1 cellular context compared by ENCODE assay signal in genomic region chr1:19436716-19437476, GRCh38.
TF ChIP-seq lines count a peak whose summit lies in the region.

No MANE protein-coding gene starts in this region.

TF ChIP-seq in HepG2, 621 proteins besides CTCF, POLR2A, EP300 and RAD21 (continued from another document and continues in another):
- TF ChIP-seq, protein P1, sequence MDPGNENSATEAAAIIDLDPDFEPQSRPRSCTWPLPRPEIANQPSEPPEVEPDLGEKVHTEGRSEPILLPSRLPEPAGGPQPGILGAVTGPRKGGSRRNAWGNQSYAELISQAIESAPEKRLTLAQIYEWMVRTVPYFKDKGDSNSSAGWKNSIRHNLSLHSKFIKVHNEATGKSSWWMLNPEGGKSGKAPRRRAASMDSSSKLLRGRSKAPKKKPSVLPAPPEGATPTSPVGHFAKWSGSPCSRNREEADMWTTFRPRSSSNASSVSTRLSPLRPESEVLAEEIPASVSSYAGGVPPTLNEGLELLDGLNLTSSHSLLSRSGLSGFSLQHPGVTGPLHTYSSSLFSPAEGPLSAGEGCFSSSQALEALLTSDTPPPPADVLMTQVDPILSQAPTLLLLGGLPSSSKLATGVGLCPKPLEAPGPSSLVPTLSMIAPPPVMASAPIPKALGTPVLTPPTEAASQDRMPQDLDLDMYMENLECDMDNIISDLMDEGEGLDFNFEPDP (CRISPR knock-in tag; conservative IDR thresholded peaks at IDR 0.05): no peak
- TF ChIP-seq ATF7-NPFF (CRISPR knock-in tag; IDR thresholded peaks at IDR 0.05; ENCODE audit: low read depth) (no peak), BRCA1 (CRISPR knock-in tag; IDR thresholded peaks at IDR 0.05) (0 out of 2 replicates have a peak, but pooled peaks have one; percentile 31), ZBTB25 (CRISPR knock-in tag; IDR thresholded peaks at IDR 0.05) (peak; percentile 57), FOSL1 (CRISPR knock-in tag; IDR thresholded peaks at IDR 0.05; ENCODE audit: borderline replicate concordance) (no peak), ZNF20 (CRISPR knock-in tag; IDR thresholded peaks at IDR 0.05) (no peak), E2F5 (CRISPR knock-in tag; conservative IDR thresholded peaks at IDR 0.05) (no peak), ZNF704 (CRISPR knock-in tag; IDR thresholded peaks at IDR 0.05; ENCODE audit: borderline replicate concordance) (no peak), BATF2 (CRISPR knock-in tag; IDR thresholded peaks at IDR 0.05) (no peak), HDAC1 (CRISPR knock-in tag; IDR thresholded peaks at IDR 0.05) (peak; percentile 86), ZNF460 (CRISPR knock-in tag; IDR thresholded peaks at IDR 0.05; ENCODE audit: borderline replicate concordance) (no peak), ZNF12 (CRISPR knock-in tag; IDR thresholded peaks at IDR 0.05) (no peak), ZBTB39 (CRISPR knock-in tag; IDR thresholded peaks at IDR 0.05) (no peak), MED8 (CRISPR knock-in tag; IDR thresholded peaks at IDR 0.05; ENCODE audit: insufficient replicate concordance) (no peak), ZNF678 (CRISPR knock-in tag; IDR thresholded peaks at IDR 0.05) (no peak), ZSCAN5A (CRISPR knock-in tag; IDR thresholded peaks at IDR 0.05; ENCODE audit: borderline replicate concordance) (no peak), GLMP (CRISPR knock-in tag; IDR thresholded peaks at IDR 0.05; ENCODE audit: borderline replicate concordance) (no peak), NR2F1 (CRISPR knock-in tag; IDR thresholded peaks at IDR 0.05) (no peak), ZMAT3 (CRISPR knock-in tag; conservative IDR thresholded peaks at IDR 0.05) (no peak), CAMTA2 (CRISPR knock-in tag; IDR thresholded peaks at IDR 0.05; ENCODE audit: borderline replicate concordance) (no peak), JARID2 (CRISPR knock-in tag; IDR thresholded peaks at IDR 0.05; ENCODE audit: insufficient replicate concordance) (no peak), HNRNPH1 (optimal IDR thresholded peaks at IDR 0.05; ENCODE audit: low read depth, low read length) (no peak), ZFP36L2 (CRISPR knock-in tag; IDR thresholded peaks at IDR 0.05) (no peak)
- TF ChIP-seq, protein P2, sequence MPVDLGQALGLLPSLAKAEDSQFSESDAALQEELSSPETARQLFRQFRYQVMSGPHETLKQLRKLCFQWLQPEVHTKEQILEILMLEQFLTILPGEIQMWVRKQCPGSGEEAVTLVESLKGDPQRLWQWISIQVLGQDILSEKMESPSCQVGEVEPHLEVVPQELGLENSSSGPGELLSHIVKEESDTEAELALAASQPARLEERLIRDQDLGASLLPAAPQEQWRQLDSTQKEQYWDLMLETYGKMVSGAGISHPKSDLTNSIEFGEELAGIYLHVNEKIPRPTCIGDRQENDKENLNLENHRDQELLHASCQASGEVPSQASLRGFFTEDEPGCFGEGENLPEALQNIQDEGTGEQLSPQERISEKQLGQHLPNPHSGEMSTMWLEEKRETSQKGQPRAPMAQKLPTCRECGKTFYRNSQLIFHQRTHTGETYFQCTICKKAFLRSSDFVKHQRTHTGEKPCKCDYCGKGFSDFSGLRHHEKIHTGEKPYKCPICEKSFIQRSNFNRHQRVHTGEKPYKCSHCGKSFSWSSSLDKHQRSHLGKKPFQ (CRISPR knock-in tag; IDR thresholded peaks at IDR 0.05; ENCODE audit: insufficient replicate concordance): no peak
- TF ChIP-seq, protein P3, sequence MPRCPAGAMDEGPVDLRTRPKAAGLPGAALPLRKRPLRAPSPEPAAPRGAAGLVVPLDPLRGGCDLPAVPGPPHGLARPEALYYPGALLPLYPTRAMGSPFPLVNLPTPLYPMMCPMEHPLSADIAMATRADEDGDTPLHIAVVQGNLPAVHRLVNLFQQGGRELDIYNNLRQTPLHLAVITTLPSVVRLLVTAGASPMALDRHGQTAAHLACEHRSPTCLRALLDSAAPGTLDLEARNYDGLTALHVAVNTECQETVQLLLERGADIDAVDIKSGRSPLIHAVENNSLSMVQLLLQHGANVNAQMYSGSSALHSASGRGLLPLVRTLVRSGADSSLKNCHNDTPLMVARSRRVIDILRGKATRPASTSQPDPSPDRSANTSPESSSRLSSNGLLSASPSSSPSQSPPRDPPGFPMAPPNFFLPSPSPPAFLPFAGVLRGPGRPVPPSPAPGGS (CRISPR knock-in tag; IDR thresholded peaks at IDR 0.05): no peak
- TF ChIP-seq, protein P4, sequence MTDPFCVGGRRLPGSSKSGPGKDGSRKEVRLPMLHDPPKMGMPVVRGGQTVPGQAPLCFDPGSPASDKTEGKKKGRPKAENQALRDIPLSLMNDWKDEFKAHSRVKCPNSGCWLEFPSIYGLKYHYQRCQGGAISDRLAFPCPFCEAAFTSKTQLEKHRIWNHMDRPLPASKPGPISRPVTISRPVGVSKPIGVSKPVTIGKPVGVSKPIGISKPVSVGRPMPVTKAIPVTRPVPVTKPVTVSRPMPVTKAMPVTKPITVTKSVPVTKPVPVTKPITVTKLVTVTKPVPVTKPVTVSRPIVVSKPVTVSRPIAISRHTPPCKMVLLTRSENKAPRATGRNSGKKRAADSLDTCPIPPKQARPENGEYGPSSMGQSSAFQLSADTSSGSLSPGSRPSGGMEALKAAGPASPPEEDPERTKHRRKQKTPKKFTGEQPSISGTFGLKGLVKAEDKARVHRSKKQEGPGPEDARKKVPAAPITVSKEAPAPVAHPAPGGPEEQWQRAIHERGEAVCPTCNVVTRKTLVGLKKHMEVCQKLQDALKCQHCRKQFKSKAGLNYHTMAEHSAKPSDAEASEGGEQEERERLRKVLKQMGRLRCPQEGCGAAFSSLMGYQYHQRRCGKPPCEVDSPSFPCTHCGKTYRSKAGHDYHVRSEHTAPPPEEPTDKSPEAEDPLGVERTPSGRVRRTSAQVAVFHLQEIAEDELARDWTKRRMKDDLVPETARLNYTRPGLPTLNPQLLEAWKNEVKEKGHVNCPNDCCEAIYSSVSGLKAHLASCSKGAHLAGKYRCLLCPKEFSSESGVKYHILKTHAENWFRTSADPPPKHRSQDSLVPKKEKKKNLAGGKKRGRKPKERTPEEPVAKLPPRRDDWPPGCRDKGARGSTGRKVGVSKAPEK (CRISPR knock-in tag; IDR thresholded peaks at IDR 0.05; ENCODE audit: borderline replicate concordance): no peak
- TF ChIP-seq, protein P5, sequence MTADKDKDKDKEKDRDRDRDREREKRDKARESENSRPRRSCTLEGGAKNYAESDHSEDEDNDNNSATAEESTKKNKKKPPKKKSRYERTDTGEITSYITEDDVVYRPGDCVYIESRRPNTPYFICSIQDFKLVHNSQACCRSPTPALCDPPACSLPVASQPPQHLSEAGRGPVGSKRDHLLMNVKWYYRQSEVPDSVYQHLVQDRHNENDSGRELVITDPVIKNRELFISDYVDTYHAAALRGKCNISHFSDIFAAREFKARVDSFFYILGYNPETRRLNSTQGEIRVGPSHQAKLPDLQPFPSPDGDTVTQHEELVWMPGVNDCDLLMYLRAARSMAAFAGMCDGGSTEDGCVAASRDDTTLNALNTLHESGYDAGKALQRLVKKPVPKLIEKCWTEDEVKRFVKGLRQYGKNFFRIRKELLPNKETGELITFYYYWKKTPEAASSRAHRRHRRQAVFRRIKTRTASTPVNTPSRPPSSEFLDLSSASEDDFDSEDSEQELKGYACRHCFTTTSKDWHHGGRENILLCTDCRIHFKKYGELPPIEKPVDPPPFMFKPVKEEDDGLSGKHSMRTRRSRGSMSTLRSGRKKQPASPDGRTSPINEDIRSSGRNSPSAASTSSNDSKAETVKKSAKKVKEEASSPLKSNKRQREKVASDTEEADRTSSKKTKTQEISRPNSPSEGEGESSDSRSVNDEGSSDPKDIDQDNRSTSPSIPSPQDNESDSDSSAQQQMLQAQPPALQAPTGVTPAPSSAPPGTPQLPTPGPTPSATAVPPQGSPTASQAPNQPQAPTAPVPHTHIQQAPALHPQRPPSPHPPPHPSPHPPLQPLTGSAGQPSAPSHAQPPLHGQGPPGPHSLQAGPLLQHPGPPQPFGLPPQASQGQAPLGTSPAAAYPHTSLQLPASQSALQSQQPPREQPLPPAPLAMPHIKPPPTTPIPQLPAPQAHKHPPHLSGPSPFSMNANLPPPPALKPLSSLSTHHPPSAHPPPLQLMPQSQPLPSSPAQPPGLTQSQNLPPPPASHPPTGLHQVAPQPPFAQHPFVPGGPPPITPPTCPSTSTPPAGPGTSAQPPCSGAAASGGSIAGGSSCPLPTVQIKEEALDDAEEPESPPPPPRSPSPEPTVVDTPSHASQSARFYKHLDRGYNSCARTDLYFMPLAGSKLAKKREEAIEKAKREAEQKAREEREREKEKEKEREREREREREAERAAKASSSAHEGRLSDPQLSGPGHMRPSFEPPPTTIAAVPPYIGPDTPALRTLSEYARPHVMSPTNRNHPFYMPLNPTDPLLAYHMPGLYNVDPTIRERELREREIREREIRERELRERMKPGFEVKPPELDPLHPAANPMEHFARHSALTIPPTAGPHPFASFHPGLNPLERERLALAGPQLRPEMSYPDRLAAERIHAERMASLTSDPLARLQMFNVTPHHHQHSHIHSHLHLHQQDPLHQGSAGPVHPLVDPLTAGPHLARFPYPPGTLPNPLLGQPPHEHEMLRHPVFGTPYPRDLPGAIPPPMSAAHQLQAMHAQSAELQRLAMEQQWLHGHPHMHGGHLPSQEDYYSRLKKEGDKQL (CRISPR knock-in tag; IDR thresholded peaks at IDR 0.05; ENCODE audit: low read depth): peak; percentile 65; the same call in 1 of the 2 replicates
